In genomic region chr17:5581655-5582054, GRCh38 we compare ENCODE assay signal across 21 cellular contexts. TPM values are rescaled to one million over a fixed set of nuclear protein-coding genes. Genes with fewer than 3 reads are reported as not detected.
DNase-seq lines count a peak whose midpoint lies in the region; ATAC-seq and TF ChIP-seq lines count a peak whose summit lies in the region.
"Had no signal": no experiment of that assay in that cellular context is flagged by ENCODE, and none has a peak within 500 bp of the region (broad histone marks: within the 10 kb centered on the region; RNA-seq: fewer than 3 reads in every experiment).

No MANE protein-coding gene starts in this region.

- no peaks in the 10 kb centered on the region for H3K9me3 ChIP-seq in BLaER1
- no peaks in the 10 kb centered on the region for H3K9me3 ChIP-seq in smooth muscle cell (replicated peaks; ENCODE audit: low read depth)
- H3K9me3 ChIP-seq in trophoblast cell (ENCODE audit: insufficient read depth, low read depth, low read length): no peaks in the 10 kb centered on the region
- H3K9me3 ChIP-seq: colonic mucosa, uterus had no signal

- H3K4me2 ChIP-seq in BLaER1 (peak overlapping the region; percentile 25; the same call in 1 of the 2 replicates), smooth muscle cell (no peak overlapping the region), trophoblast cell (ENCODE audit: low read length) (no peak overlapping the region)

- H3K9ac ChIP-seq in BLaER1: no peak overlapping the region
- H3K9ac ChIP-seq in smooth muscle cell (ENCODE audit: low read depth): no peak overlapping the region
- no peak overlapping the region for H3K9ac ChIP-seq in trophoblast cell (ENCODE audit: low read length)

- H3K36me3 Mint-ChIP-seq in T-helper 1 cell treated with Interleukin-12 subunit alpha and Interleukin-12 subunit beta and Interleukin-4 antibody, amounts not matched to agents 30 μg/mL and 1 μg/mL, for 36 hours (ENCODE audit: low read depth): peaks cover 61% of the 10 kb centered on the region
- H3K36me3 Mint-ChIP-seq in T-cell: peaks cover 61% of the 10 kb centered on the region
- peaks cover 32% of the 10 kb centered on the region for H3K36me3 Mint-ChIP-seq in memory B cell
- H3K36me3 Mint-ChIP-seq: brain had no signal

- WGBS in smooth muscle cell (ENCODE audit: low lambda C conversion rate): 95% methylated on average over 3 of the region's 3 CpGs
- WGBS in trophoblast cell (ENCODE audit: extremely low coverage, insufficient coverage, insufficient read length): no CpG with 5 or more reads among the region's 3 CpGs

- no peak overlapping the region for H3K23ac ChIP-seq in trophoblast cell (ENCODE audit: low read length)

- no peak overlapping the region for H3K4me3 Mint-ChIP-seq in T-helper 1 cell treated with Interleukin-12 subunit alpha and Interleukin-12 subunit beta and Interleukin-4 antibody, amounts not matched to agents 30 μg/mL and 1 μg/mL, for 36 hours
- peak overlapping the region; percentile 66 to 98 (median 96) for H3K4me3 Mint-ChIP-seq in T-cell
- no peak overlapping the region for H3K4me3 Mint-ChIP-seq in memory B cell
- H3K4me3 Mint-ChIP-seq: brain had no signal

- no peak overlapping the region for H2BK5ac ChIP-seq in trophoblast cell (ENCODE audit: low read depth, low read length, poor library complexity)

- DNase-seq in T-helper 1 cell (no peak), T-cell (no peak), memory B cell (ENCODE audit: low spot score in 2 of 2) (no peak), smooth muscle cell (lab: John Stamatoyannopoulos, UW; ENCODE audit: unreplicated experiment) (no peak), NCI-H1694 (lab: John Stamatoyannopoulos, UW) (no peak), trophoblast cell (no peak)
- DNase-seq: activated CD4-positive, alpha-beta T cell treated with anti-CD3 and anti-CD28 coated beads for 1 hour; activated CD8-positive, alpha-beta memory T cell treated with anti-CD3 and anti-CD28 coated beads, Interleukin-2, amount 50 U/mL, for 4 hours; AML-193; colonic mucosa; HCEC 1CT; midbrain; NCI-H1105; NCI-H524; stimulated activated CD4-positive, alpha-beta T cell treated with anti-CD3 and anti-CD28 coated beads, Interleukin-4, amount 100 ng/mL, for 1 hour; uterus had no signal

- H3F3A ChIP-seq in smooth muscle cell (ENCODE audit: low read depth): no peaks in the 10 kb centered on the region

- peaks cover 27% of the 10 kb centered on the region for H3K36me3 ChIP-seq in BLaER1
- no peaks in the 10 kb centered on the region for H3K36me3 ChIP-seq in smooth muscle cell (ENCODE audit: low read depth)
- H3K36me3 ChIP-seq in trophoblast cell (ENCODE audit: control insufficient read depth in 1 of 2, insufficient read depth in 2 of 2, low read length in 2 of 2): no peaks in the 10 kb centered on the region
- H3K36me3 ChIP-seq: colonic mucosa, uterus had no signal

- no peaks in the 10 kb centered on the region for H3K79me1 ChIP-seq in trophoblast cell (ENCODE audit: low read length)

- H3K4ac ChIP-seq in trophoblast cell (ENCODE audit: low read depth, low read length): no peak overlapping the region

- POLR2A ChIA-PET in T-cell (lab: Charles Lee): interaction anchor here in 1 of 2 donors (0.7 kb wide), 1 partner anchor 27 kb away, joined by 3 read pairs; no protein-coding TSS in a partner anchor

- peaks cover 8% of the 10 kb centered on the region for H3K9me3 Mint-ChIP-seq in T-helper 1 cell treated with Interleukin-12 subunit alpha and Interleukin-12 subunit beta and Interleukin-4 antibody, amounts not matched to agents 30 μg/mL and 1 μg/mL, for 36 hours
- H3K9me3 Mint-ChIP-seq in T-cell (no peaks in the 10 kb centered on the region), memory B cell (no peaks in the 10 kb centered on the region)

- H4K20me1 ChIP-seq in BLaER1 (peaks cover 15% of the 10 kb centered on the region; the same call in 1 of the 2 replicates), smooth muscle cell (ENCODE audit: low read depth) (no peaks in the 10 kb centered on the region)

- H3K27me3 ChIP-seq in BLaER1 (no peaks in the 10 kb centered on the region), smooth muscle cell (ENCODE audit: low read depth) (no peaks in the 10 kb centered on the region), trophoblast cell (ENCODE audit: insufficient read depth, low read length) (no peaks in the 10 kb centered on the region)
- H3K27me3 ChIP-seq: colonic mucosa, uterus had no signal

- H3K27ac Mint-ChIP-seq in T-helper 1 cell treated with Interleukin-12 subunit alpha and Interleukin-12 subunit beta and Interleukin-4 antibody, amounts not matched to agents 30 μg/mL and 1 μg/mL, for 36 hours: peak overlapping the region; percentile 45
- H3K27ac Mint-ChIP-seq in T-cell (peak overlapping the region; percentile 91 to 94), memory B cell (peak overlapping the region; percentile 99)

- no peak for TF ChIP-seq CTCF in smooth muscle cell (IDR thresholded peaks at IDR 0.05; ENCODE audit: borderline replicate concordance, insufficient read depth, poor library complexity, severe bottlenecking)

- H3K18ac ChIP-seq in trophoblast cell (ENCODE audit: low read length): no peak overlapping the region

- H3K14ac ChIP-seq in trophoblast cell (ENCODE audit: low read length): no peak overlapping the region

- H3K4me1 ChIP-seq in BLaER1 (peaks cover 65% of the 10 kb centered on the region), smooth muscle cell (ENCODE audit: low read depth) (no peaks in the 10 kb centered on the region), trophoblast cell (ENCODE audit: control insufficient read depth in 1 of 2, insufficient read depth in 2 of 2, low read length in 2 of 2) (peaks cover 10 to 13% of the 10 kb centered on the region in 2 experiments)

- no peak overlapping the region for H4K8ac ChIP-seq in trophoblast cell (ENCODE audit: low read depth, low read length)

- H3K4me3 ChIP-seq in BLaER1 (no peak overlapping the region), smooth muscle cell (no peak overlapping the region), trophoblast cell (ENCODE audit: low read depth, low read length) (no peak overlapping the region)
- H3K4me3 ChIP-seq: colonic mucosa, uterus had no signal

- H4K12ac ChIP-seq in trophoblast cell (ENCODE audit: low read depth, low read length): no peak overlapping the region

- H2AFZ ChIP-seq in smooth muscle cell (ENCODE audit: low read depth): no peak overlapping the region
- H2AFZ ChIP-seq in trophoblast cell (ENCODE audit: insufficient read depth, low read length, poor library complexity): no peak overlapping the region

- H3K27me3 Mint-ChIP-seq in T-helper 1 cell treated with Interleukin-12 subunit alpha and Interleukin-12 subunit beta and Interleukin-4 antibody, amounts not matched to agents 30 μg/mL and 1 μg/mL, for 36 hours (ENCODE audit: low read depth): no peaks in the 10 kb centered on the region
- H3K27me3 Mint-ChIP-seq in T-cell (no peaks in the 10 kb centered on the region), memory B cell (no peaks in the 10 kb centered on the region)

- no peak overlapping the region for H2BK12ac ChIP-seq in trophoblast cell (ENCODE audit: low read length)

- CTCF ChIA-PET in T-cell (lab: Charles Lee): interaction anchor here in 1 of 2 donors (1.0 kb wide), 1 partner anchor 11 kb away, joined by 4 read pairs; no protein-coding TSS in a partner anchor

- H3K79me2 ChIP-seq in smooth muscle cell (ENCODE audit: low read depth) (no peaks in the 10 kb centered on the region), trophoblast cell (ENCODE audit: control insufficient read depth, insufficient read depth, low read length, poor library complexity) (no peaks in the 10 kb centered on the region)

- H2AK5ac ChIP-seq in trophoblast cell (ENCODE audit: low read length): no peak overlapping the region

- ATAC-seq in T-cell (replicated peaks in 1 of 4): no peak
- ATAC-seq in memory B cell (ENCODE audit: low read depth): no peak
- ATAC-seq: SK-N-SH treated with all-trans-retinoic acid at 6 μM for 48 hours had no signal

- no peak overlapping the region for H2BK120ac ChIP-seq in trophoblast cell (ENCODE audit: insufficient read depth, low read length, poor library complexity)

- H3K27ac ChIP-seq in BLaER1 (no peak overlapping the region), smooth muscle cell (ENCODE audit: low read depth) (no peak overlapping the region), trophoblast cell (ENCODE audit: low read depth, low read length) (no peak overlapping the region)
- H3K27ac ChIP-seq: 22Rv1, colonic mucosa, uterus had no signal

- H4K91ac ChIP-seq in trophoblast cell (ENCODE audit: low read depth, low read length): no peak overlapping the region

- H3K4me1 Mint-ChIP-seq in T-helper 1 cell treated with Interleukin-12 subunit alpha and Interleukin-12 subunit beta and Interleukin-4 antibody, amounts not matched to agents 30 μg/mL and 1 μg/mL, for 36 hours (ENCODE audit: low read depth): peaks cover 60% of the 10 kb centered on the region
- peaks cover 86 to 88% (median 87%) of the 10 kb centered on the region in 3 donors for H3K4me1 Mint-ChIP-seq in T-cell
- peaks cover 44% of the 10 kb centered on the region for H3K4me1 Mint-ChIP-seq in memory B cell

RNA-seq across cellular contexts. Expression of gene NLRP1, which starts 2.7 kb away (rescaled TPM):
- total RNA-seq in T-cell: 100 to 1,000 TPM; 233 to 317 (median 243) TPM
- total RNA-seq in smooth muscle cell: 47.2 and 49.3 TPM in 2 replicates
- 64.2 and 75.7 TPM in 2 replicates for polyA plus RNA-seq in smooth muscle cell
- 5.6 TPM in 2 replicates for polyA plus RNA-seq in trophoblast cell (2013)

Comparison
In these comparisons a context has a peak if more than half of its experiments do, and no peak if none do; other contexts are left out.
1. H3K27ac Mint-ChIP-seq: peak in every context shown above with its lines; median percentile 99 in memory B cell; 92 in T-cell; 45 in T-helper 1 cell treated with Interleukin-12 subunit alpha and Interleukin-12 subunit beta and Interleukin-4 antibody, amounts not matched to agents 30 μg/mL and 1 μg/mL, for 36 hours.
2. H3K4me3 Mint-ChIP-seq: peak in T-cell (3 of 3); none in T-helper 1 cell treated with Interleukin-12 subunit alpha and Interleukin-12 subunit beta and Interleukin-4 antibody, amounts not matched to agents 30 μg/mL and 1 μg/mL, for 36 hours (single experiment) and memory B cell (single experiment).